ENCODE assay signal across 11 cellular contexts in the genomic region with DNA sequence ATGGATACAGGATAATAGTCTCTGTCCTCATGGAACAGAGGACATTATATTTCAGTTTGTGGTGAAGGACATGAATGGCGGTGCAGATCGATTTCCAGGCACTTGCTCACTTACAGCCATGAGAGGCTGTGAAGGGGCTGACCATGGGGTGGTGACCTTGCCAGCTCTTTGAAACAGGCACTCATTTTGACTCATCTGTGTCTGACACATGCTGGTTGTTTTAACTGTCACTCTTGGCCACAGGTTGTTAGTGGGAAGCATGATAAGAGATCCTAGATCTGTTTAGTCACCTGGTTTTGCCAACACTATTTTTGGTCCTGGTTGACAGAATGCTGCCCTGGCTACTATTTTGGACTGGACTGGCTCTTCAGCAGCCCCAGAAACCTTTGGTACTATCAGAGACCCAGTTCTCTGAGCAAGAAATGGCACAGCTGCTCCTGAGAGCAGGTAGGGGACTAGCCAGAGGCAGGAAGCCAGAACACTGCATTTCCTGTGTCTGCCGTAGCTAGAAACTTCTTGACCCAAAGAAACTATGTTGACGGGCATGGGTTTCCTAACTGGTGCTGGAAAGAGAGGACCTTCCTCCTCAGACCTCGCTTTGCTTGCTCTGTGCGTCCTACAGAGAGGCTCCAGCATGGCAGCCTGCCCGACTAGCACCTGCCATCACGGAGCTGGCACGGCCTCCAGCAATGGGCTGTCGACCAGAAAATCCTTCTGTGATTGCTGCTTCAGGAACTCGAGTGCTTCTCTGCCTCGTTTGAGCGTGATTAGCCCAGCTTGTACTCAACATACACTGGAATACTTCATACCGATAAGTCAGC. TPM values are rescaled to one million over a fixed set of nuclear protein-coding genes. Genes with fewer than 3 reads are reported as not detected.
DNase-seq lines count a peak whose midpoint lies in the region; ATAC-seq, FAIRE-seq and TF ChIP-seq lines count a peak whose summit lies in the region.
"Had no signal": no experiment of that assay in that cellular context is flagged by ENCODE, and none has a peak within 500 bp of the region (broad histone marks: within the 10 kb centered on the region; RNA-seq: fewer than 3 reads in every experiment).

No MANE protein-coding gene starts in this region.

- H3K4me3 ChIP-seq in CD8-positive, alpha-beta T cell (ENCODE audit: low read depth, low read length), result no peak overlapping the region

- no peaks in the 10 kb centered on the region for H3K9me3 Mint-ChIP-seq in CD8-positive, alpha-beta T cell
- H3K9me3 Mint-ChIP-seq in activated naive CD8-positive, alpha-beta T cell (ENCODE audit: low read depth), result no peaks in the 10 kb centered on the region

- no peaks in the 10 kb centered on the region for H3K27me3 ChIP-seq in CD8-positive, alpha-beta T cell (ENCODE audit: insufficient read depth, low read length)

- peak overlapping the region; percentile 69 for H3K4me3 Mint-ChIP-seq in CD8-positive, alpha-beta T cell
- peak overlapping the region; percentile 44 for H3K4me3 Mint-ChIP-seq in activated naive CD8-positive, alpha-beta T cell

- H3K27me3 Mint-ChIP-seq in CD8-positive, alpha-beta T cell (ENCODE audit: low read depth), result no peaks in the 10 kb centered on the region
- no peaks in the 10 kb centered on the region for H3K27me3 Mint-ChIP-seq in activated naive CD8-positive, alpha-beta T cell

- peak in 1 of 7 experiments; percentile 55 for DNase-seq in CD8-positive, alpha-beta T cell
- peak; percentile 63 for DNase-seq in NCI-H1436 (lab: John Stamatoyannopoulos, UW)
- peak; percentile 13 for DNase-seq in midbrain (lab: John Stamatoyannopoulos, UW)
- DNase-seq in frontal cortex (ENCODE audit: low spot score in 2 of 2), result no peak
- no peak for DNase-seq in GM12892 (ENCODE audit: insufficient read length)

- no peak for ATAC-seq in CD8-positive, alpha-beta T cell
- ATAC-seq in GM21526 (IDR thresholded peaks at IDR 0.05; ENCODE audit: low FRiP score, unreplicated experiment) (no peak), HG03565 (IDR thresholded peaks at IDR 0.05; ENCODE audit: unreplicated experiment) (no peak)

- CTCF ChIA-PET in CD8-positive, alpha-beta T cell (lab: Charles Lee), result interaction anchor here (1.3 to 9.3 kb wide), 3 partner anchors 9 to 41 kb away, joined by 4 to 144 read pairs (median 10); no protein-coding TSS in a partner anchor

- H3K9me3 ChIP-seq in CD8-positive, alpha-beta T cell (ENCODE audit: low read length), result no peaks in the 10 kb centered on the region

- peaks cover 90% of the 10 kb centered on the region for H3K4me1 Mint-ChIP-seq in CD8-positive, alpha-beta T cell (ENCODE audit: low read depth)
- peaks cover 82% of the 10 kb centered on the region for H3K4me1 Mint-ChIP-seq in activated naive CD8-positive, alpha-beta T cell (ENCODE audit: low read depth)

- peak overlapping the region; percentile 90 for H3K27ac Mint-ChIP-seq in CD8-positive, alpha-beta T cell
- H3K27ac Mint-ChIP-seq in activated naive CD8-positive, alpha-beta T cell, result peak overlapping the region; percentile 83

- TF ChIP-seq POLR2A in GM12892 (IDR thresholded peaks at IDR 0.05; ENCODE audit: low read depth, low read length), result no peak

- no peak for FAIRE-seq in frontal cortex (lab: Jason Lieb, UNC)
- FAIRE-seq in GM12892 (lab: Jason Lieb, UNC), result no peak
- FAIRE-seq: colon, H54, keratinocyte had no signal

- no peak for TF ChIP-seq CTCF in CD8-positive, alpha-beta T cell (IDR thresholded peaks at IDR 0.05)

- peaks cover 21% of the 10 kb centered on the region for H3K36me3 Mint-ChIP-seq in CD8-positive, alpha-beta T cell
- H3K36me3 Mint-ChIP-seq in activated naive CD8-positive, alpha-beta T cell, result peaks cover 9% of the 10 kb centered on the region

- intact Hi-C loops in CD8-positive, alpha-beta T cell (cut with DNase I, micrococcal nuclease), result loop anchor here (5.0 to 10.0 kb wide), 4 partner anchors 167 to 1337 kb away; a partner anchor contains a TSS

- POLR2A ChIA-PET in CD8-positive, alpha-beta T cell (lab: Charles Lee), result interaction anchor here (0.8 to 9.0 kb wide), 4 partner anchors 18 to 69 kb away, joined by 3 to 198 read pairs (median 4); no protein-coding TSS in a partner anchor

- no peak overlapping the region for H3K27ac ChIP-seq in CD8-positive, alpha-beta T cell (ENCODE audit: low read depth, low read length)

- peaks cover 74% of the 10 kb centered on the region for H3K4me1 ChIP-seq in CD8-positive, alpha-beta T cell (ENCODE audit: insufficient read depth, low read length)

- no peaks in the 10 kb centered on the region for H3K36me3 ChIP-seq in CD8-positive, alpha-beta T cell (ENCODE audit: insufficient read depth, low read length)

RNA-seq across cellular contexts. Expression of a gene that starts 6.3 kb away (rescaled TPM):
- 10 to 100 TPM; 14.5 to 21.8 TPM for total RNA-seq in CD8-positive, alpha-beta T cell
- total RNA-seq in frontal cortex, result 48.9 TPM
- 0.85 TPM for polyA plus RNA-seq in GM12892 (2012; ENCODE audit: missing spikeins)

Comparison
In these comparisons a context has a peak if more than half of its experiments do, and no peak if none do; other contexts are left out.
1. DNase-seq: peak in NCI-H1436 (single experiment) and midbrain (single experiment); none in frontal cortex (0 of 2) and GM12892 (single experiment).